30 cellular contexts compared by ENCODE assay signal in the genomic region with DNA sequence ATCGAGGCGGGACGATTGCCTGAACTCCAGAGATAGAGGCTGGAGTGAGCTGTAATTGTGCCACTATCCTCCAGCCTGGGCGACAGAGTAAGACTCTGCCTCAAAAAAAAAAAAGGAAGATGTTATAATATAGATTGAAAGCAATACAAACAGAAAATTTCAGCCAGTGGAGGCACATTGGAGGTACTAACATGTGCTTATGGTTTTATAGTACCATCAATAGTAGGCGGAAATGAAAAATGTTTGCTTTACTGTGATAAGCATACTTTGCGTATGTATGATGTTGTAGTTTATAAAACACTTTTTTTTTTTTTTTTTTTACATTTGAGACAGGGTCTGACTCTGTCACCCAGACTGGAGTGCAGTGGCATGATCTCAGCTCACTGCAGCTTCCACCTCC.
"Had no signal": no experiment of that assay in that cellular context is flagged by ENCODE, and none has a peak within 500 bp of the region (broad histone marks: within the 10 kb centered on the region; RNA-seq: fewer than 3 reads in every experiment).

No MANE protein-coding gene starts in this region.

- H3K9me3 ChIP-seq: ovary, psoas muscle, right lobe of liver, sigmoid colon, suprapubic skin, testis, tibial artery, transverse colon, upper lobe of right lung, uterus had no signal

- ATAC-seq: naive thymus-derived CD8-positive, alpha-beta T cell; natural killer cell treated with Interleukin-12 subunit alpha and Interleukin-12 subunit beta and Interleukin-15 and Interleukin-18, amount 100 ng/mL, for 72 hours; psoas muscle; right cardiac atrium; right lobe of liver; stimulated activated memory B cell treated with anti-CD40 and anti-IgM and Interleukin-4, amounts not matched to agents 10 μg/mL and 1 μg/mL and 100 μg/mL, for 72 hours; stimulated activated naive CD8-positive, alpha-beta T cell treated with anti-CD3 and anti-CD28 coated beads, Interleukin-15, amount 100 ng/mL, for 72 hours; stimulated activated naive CD8-positive, alpha-beta T cell treated with anti-CD3 and anti-CD28 coated beads, Interleukin-15, Interleukin-2, amounts not matched to agents 100 U/mL and 50 U/mL, for 24 hours; upper lobe of right lung had no signal

- H3K27me3 ChIP-seq: neural progenitor cell, ovary, right lobe of liver, sigmoid colon, suprapubic skin, testis, tibial artery, transverse colon, upper lobe of right lung, uterus had no signal

- H3K4me2 ChIP-seq: neural progenitor cell had no signal

- H3K27me3 Mint-ChIP-seq: naive thymus-derived CD8-positive, alpha-beta T cell; natural killer cell treated with Interleukin-12 subunit alpha and Interleukin-12 subunit beta and Interleukin-15 and Interleukin-18, amount 100 ng/mL, for 72 hours; progenitor cell of endocrine pancreas; stimulated activated memory B cell treated with anti-CD40 and anti-IgM and Interleukin-4, amounts not matched to agents 10 μg/mL and 1 μg/mL and 100 μg/mL, for 72 hours; stimulated activated naive CD8-positive, alpha-beta T cell treated with anti-CD3 and anti-CD28 coated beads, Interleukin-15, amount 100 ng/mL, for 72 hours; type B pancreatic cell had no signal

- H3K4me3 Mint-ChIP-seq: naive thymus-derived CD8-positive, alpha-beta T cell; natural killer cell treated with Interleukin-12 subunit alpha and Interleukin-12 subunit beta and Interleukin-15 and Interleukin-18, amount 100 ng/mL, for 72 hours; nephron progenitor cell; neural progenitor cell; stimulated activated memory B cell treated with anti-CD40 and anti-IgM and Interleukin-4, amounts not matched to agents 10 μg/mL and 1 μg/mL and 100 μg/mL, for 72 hours; stimulated activated naive CD8-positive, alpha-beta T cell treated with anti-CD3 and anti-CD28 coated beads, Interleukin-15, amount 100 ng/mL, for 72 hours; type B pancreatic cell had no signal

- H3K36me3 ChIP-seq: neural progenitor cell, ovary, uterus had no signal

- H3K4me1 Mint-ChIP-seq: nephron progenitor cell, neural progenitor cell had no signal

- H3K4me1 ChIP-seq: neural progenitor cell, parathyroid adenoma, psoas muscle, sigmoid colon, suprapubic skin, testis, tibial artery, upper lobe of right lung, uterus had no signal

- DNase-seq: naive thymus-derived CD8-positive, alpha-beta T cell; nephron progenitor cell; occipital lobe; ovary; posterior cingulate gyrus; psoas muscle; right cardiac atrium; right lobe of liver; sigmoid colon; small intestine; stimulated activated CD4-positive, alpha-beta T cell treated with anti-CD3 and anti-CD28 coated beads, Interleukin-15, amount 100 ng/mL, for 24 hours; stimulated activated CD4-positive, alpha-beta T cell treated with anti-CD3 and anti-CD28 coated beads, Interleukin-4, amount 100 ng/mL, for 1 hour; stimulated activated CD4-positive, alpha-beta T cell treated with anti-CD3 and anti-CD28 coated beads, Interleukin-4, amount 100 ng/mL, for 4 hours; stimulated activated CD8-positive, alpha-beta memory T cell treated with anti-CD3 and anti-CD28 coated beads, Interleukin-4, amount 100 ng/mL, for 48 hours; stimulated activated naive CD4-positive, alpha-beta T cell; stimulated activated naive CD8-positive, alpha-beta T cell treated with anti-CD3 and anti-CD28 coated beads, Interleukin-15, amount 100 ng/mL, for 72 hours; stimulated activated naive CD8-positive, alpha-beta T cell treated with anti-CD3 and anti-CD28 coated beads, Interleukin-15, Interleukin-2, amounts not matched to agents 100 U/mL and 50 U/mL, for 24 hours; substantia nigra; testis; tibial artery; transverse colon; upper lobe of right lung; uterus had no signal

- H3K27ac Mint-ChIP-seq: naive thymus-derived CD8-positive, alpha-beta T cell; natural killer cell treated with Interleukin-12 subunit alpha and Interleukin-12 subunit beta and Interleukin-15 and Interleukin-18, amount 100 ng/mL, for 72 hours; neural progenitor cell; stimulated activated memory B cell treated with anti-CD40 and anti-IgM and Interleukin-4, amounts not matched to agents 10 μg/mL and 1 μg/mL and 100 μg/mL, for 72 hours; stimulated activated naive CD8-positive, alpha-beta T cell treated with anti-CD3 and anti-CD28 coated beads, Interleukin-15, amount 100 ng/mL, for 72 hours; type B pancreatic cell had no signal

- H3K9me3 Mint-ChIP-seq: naive thymus-derived CD8-positive, alpha-beta T cell; natural killer cell treated with Interleukin-12 subunit alpha and Interleukin-12 subunit beta and Interleukin-15 and Interleukin-18, amount 100 ng/mL, for 72 hours; nephron progenitor cell; neural progenitor cell; stimulated activated memory B cell treated with anti-CD40 and anti-IgM and Interleukin-4, amounts not matched to agents 10 μg/mL and 1 μg/mL and 100 μg/mL, for 72 hours; stimulated activated naive CD8-positive, alpha-beta T cell treated with anti-CD3 and anti-CD28 coated beads, Interleukin-15, amount 100 ng/mL, for 72 hours; type B pancreatic cell had no signal

- H2AFZ ChIP-seq: neural progenitor cell, parathyroid adenoma had no signal

- H3K4me3 ChIP-seq: neural progenitor cell, ovary, psoas muscle, right lobe of liver, sigmoid colon, suprapubic skin, testis, tibial artery, transverse colon, upper lobe of right lung, uterus had no signal

- H3K36me3 Mint-ChIP-seq: natural killer cell treated with Interleukin-12 subunit alpha and Interleukin-12 subunit beta and Interleukin-15 and Interleukin-18, amount 100 ng/mL, for 72 hours; type B pancreatic cell had no signal

- H3K27ac ChIP-seq: neural progenitor cell, ovary, parathyroid adenoma, psoas muscle, right lobe of liver, sigmoid colon, suprapubic skin, testis, tibial artery, transverse colon, upper lobe of right lung, uterus had no signal
